34 cellular contexts compared by ENCODE assay signal in genomic region chr5:12119657-12120056, GRCh38.
"Had no signal": no experiment of that assay in that cellular context is flagged by ENCODE, and none has a peak within 500 bp of the region (broad histone marks: within the 10 kb centered on the region; RNA-seq: fewer than 3 reads in every experiment).

No MANE protein-coding gene starts in this region.

- H3K9me3 ChIP-seq: MG63 had no signal

- H3K27me3 ChIP-seq: MG63 had no signal

- H3K4me3 ChIP-seq: MG63 had no signal

- H3K36me3 ChIP-seq: MG63 had no signal

- DNase-seq: Karpas-422, Kasumi-1, MG63, MM.1S, MV-4-11, NCI-H1048, NCI-H1092, NCI-H1092 treated with DMSO at 0.1 percent for 48 hours, NCI-H1105, NCI-H1105 treated with DMSO at 0.1 percent for 48 hours, NCI-H1417, NCI-H1417 treated with DMSO at 0.1 percent for 48 hours, NCI-H1436, NCI-H1436 treated with DMSO at 0.1 percent for 48 hours, NCI-H146, NCI-H1694, NCI-H1694 treated with DMSO at 0.1 percent for 48 hours, NCI-H187, NCI-H187 treated with DMSO at 0.1 percent for 48 hours, NCI-H1930, NCI-H2029, NCI-H2029 treated with DMSO at 0.1 percent for 48 hours, NCI-H2081 treated with DMSO at 0.1 percent for 48 hours, NCI-H2107, NCI-H2171, NCI-H2171 treated with DMSO at 0.1 percent for 48 hours, NCI-H2227 treated with DMSO at 0.1 percent for 48 hours, NCI-H226, NCI-H345, NCI-H446, NCI-H446 treated with DMSO at 0.1 percent for 48 hours, NCI-H510A, NCI-H510A treated with DMSO at 0.1 percent for 48 hours, NCI-H524 had no signal
